Comparison of ENCODE assay signal across 16 cellular contexts in the genomic region with DNA sequence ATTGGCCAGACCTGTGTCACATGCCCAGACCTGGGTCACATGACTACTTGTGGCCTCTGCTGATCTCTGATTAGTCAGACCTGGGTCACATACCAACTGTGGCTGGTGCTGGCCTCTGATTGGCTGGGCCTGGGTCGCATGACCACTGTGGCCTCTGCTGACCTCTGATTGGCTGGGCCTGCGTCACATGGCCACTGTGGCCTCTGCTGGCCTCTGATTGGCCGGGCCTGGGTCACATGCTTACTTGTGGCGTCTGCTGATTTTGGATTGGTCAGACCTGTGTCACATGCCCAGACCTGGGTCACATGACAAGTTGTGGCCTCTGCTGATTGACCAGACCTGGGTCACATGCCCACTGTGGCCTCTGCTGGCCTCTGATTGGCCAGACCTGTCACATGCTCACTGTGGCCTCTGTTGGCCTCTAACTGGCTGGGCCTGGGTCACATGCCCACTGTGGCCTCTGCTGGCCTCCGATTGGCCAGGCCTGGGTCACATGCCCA.
"Had no signal": no experiment of that assay in that cellular context is flagged by ENCODE, and none has a peak within 500 bp of the region (broad histone marks: within the 10 kb centered on the region; RNA-seq: fewer than 3 reads in every experiment).

No MANE protein-coding gene starts in this region.

- H3K4me3 Mint-ChIP-seq: activated B cell treated with CpG ODN at 0.5 μM for 24 hours, naive B cell had no signal

- H3K79me2 ChIP-seq: parathyroid adenoma had no signal

- H3K27ac ChIP-seq: adrenal gland, cardiac muscle cell, dorsolateral prefrontal cortex, left lung, neutrophil, parathyroid adenoma, sigmoid colon, spleen, stomach, thoracic aorta had no signal

- H3K36me3 ChIP-seq: adrenal gland, cardiac muscle cell, left lung, neutrophil, sigmoid colon, spleen, stomach, thoracic aorta had no signal

- H3K27me3 ChIP-seq: adrenal gland, cardiac muscle cell, dorsolateral prefrontal cortex, left lung, neutrophil, sigmoid colon, spleen had no signal

- H3K4me3 ChIP-seq: adrenal gland, cardiac muscle cell, dorsolateral prefrontal cortex, left lung, sigmoid colon, spleen, stomach, thoracic aorta had no signal

- H3K4me1 ChIP-seq: adrenal gland, left lung, parathyroid adenoma, sigmoid colon, spleen, stomach had no signal

- H3K27ac Mint-ChIP-seq: activated B cell treated with CpG ODN at 0.5 μM for 24 hours had no signal

- H2AFZ ChIP-seq: parathyroid adenoma had no signal

- H3K9me3 ChIP-seq: adrenal gland, sigmoid colon, thoracic aorta had no signal

- ATAC-seq: left lung had no signal

- H3K4me1 Mint-ChIP-seq: activated B cell treated with CpG ODN at 0.5 μM for 24 hours, naive B cell had no signal

- H3K27me3 Mint-ChIP-seq: activated B cell treated with CpG ODN at 0.5 μM for 24 hours, naive B cell had no signal

- H3K9ac ChIP-seq: parathyroid adenoma had no signal

- DNase-seq: activated B cell treated with CpG ODN at 0.5 μM for 24 hours; activated naive CD4-positive, alpha-beta T cell treated with anti-CD3 and anti-CD28 coated beads, Interleukin-2, amount 50 U/mL, for 16 hours; adrenal gland; dorsolateral prefrontal cortex; hypothalamus; kidney; left lung; mammary epithelial cell; naive B cell; sigmoid colon; spleen; stomach had no signal

- H3K36me3 Mint-ChIP-seq: naive B cell had no signal
